In genomic region chr10:71244638-71245419, GRCh38 we compare ENCODE assay signal across 8 cellular contexts. TPM values are rescaled to one million over a fixed set of nuclear protein-coding genes. Genes with fewer than 3 reads are reported as not detected.
DNase-seq lines count a peak whose midpoint lies in the region; TF ChIP-seq lines count a peak whose summit lies in the region.
"Had no signal": no experiment of that assay in that cellular context is flagged by ENCODE, and none has a peak within 500 bp of the region (broad histone marks: within the 10 kb centered on the region; RNA-seq: fewer than 3 reads in every experiment).

No MANE protein-coding gene starts in this region.

- H3K36me3 ChIP-seq in thymus (ENCODE audit: control insufficient read depth, insufficient read depth) (no peaks in the 10 kb centered on the region), HAP-1 (replicated peaks) (no peaks in the 10 kb centered on the region)

- DNase-seq in Kasumi-1 (lab: John Stamatoyannopoulos, UW) = peak; percentile 80 to 83
- peak; percentile 91 to 94 for DNase-seq in cardiac fibroblast (ENCODE audit: low read depth in 2 of 2)
- DNase-seq in left kidney (ENCODE audit: low read depth, low spot score) = peak; percentile 88
- no peak for DNase-seq in HPDE6-E6E7 (ENCODE audit: extremely low spot score)
- no peak for DNase-seq in NCI-H524 (lab: John Stamatoyannopoulos, UW)
- DNase-seq in HAP-1 (ENCODE audit: low spot score in 2 of 2) = no peak
- DNase-seq: activated B cell treated with CpG ODN at 0.5 μM for 24 hours had no signal

- H3K27ac ChIP-seq in thymus (ENCODE audit: low read depth) = peak overlapping the region; percentile 31

- H3K9me3 ChIP-seq in thymus (ENCODE audit: control insufficient read depth) (no peaks in the 10 kb centered on the region), HAP-1 (no peaks in the 10 kb centered on the region)

- H3K4me1 ChIP-seq in thymus (ENCODE audit: control insufficient read depth, insufficient read depth, low read length) = no peaks in the 10 kb centered on the region
- H3K4me1 ChIP-seq in HAP-1 = no peaks in the 10 kb centered on the region

- H3K27me3 ChIP-seq in thymus (ENCODE audit: control insufficient read depth, insufficient read depth) (no peaks in the 10 kb centered on the region), HAP-1 (ENCODE audit: low read depth) (no peaks in the 10 kb centered on the region)

- in situ Hi-C loops in HAP-1 (cut with MboI; ENCODE audit: low sequenced_read_pairs) = no loop called here

- TF ChIP-seq CTCF in cardiac fibroblast (IDR thresholded peaks at IDR 0.05; ENCODE audit: low read depth, low read length) = no peak

- WGBS in thymus = 46% methylated on average over 27 of the region's 27 CpGs

- peak overlapping the region in 1 of 2 donors; percentile 45 for H3K4me3 ChIP-seq in cardiac fibroblast (replicated peaks in 1 of 2; ENCODE audit: low read depth in 2 of 2, low read length in 2 of 2)
- no peak overlapping the region for H3K4me3 ChIP-seq in thymus (ENCODE audit: low read length)
- no peak overlapping the region for H3K4me3 ChIP-seq in HAP-1

RNA-seq across cellular contexts. Expression of gene UNC5B, which starts 32.5 kb away (rescaled TPM):
- polyA plus RNA-seq in thymus = 2.2 TPM

Comparison
In these comparisons a context has a peak if more than half of its experiments do, and no peak if none do; other contexts are left out.
1. DNase-seq: peak in Kasumi-1 (2 of 2), cardiac fibroblast (2 of 2) and left kidney (single experiment); none in HPDE6-E6E7 (single experiment), NCI-H524 (0 of 2) and HAP-1 (0 of 2).